In genomic region chr17:81959362-81960129, GRCh38 we compare ENCODE assay signal across 1 cellular context.
TF ChIP-seq lines count a peak whose summit lies in the region.

No MANE protein-coding gene starts in this region.

TF ChIP-seq in HepG2, 621 proteins besides CTCF, POLR2A, EP300 and RAD21 (continued from another document and continues in another):
- no peak for TF ChIP-seq FOXP4 (CRISPR knock-in tag; IDR thresholded peaks at IDR 0.05)
- TF ChIP-seq DR1 (CRISPR knock-in tag; IDR thresholded peaks at IDR 0.05): no peak
- TF ChIP-seq TBX2 (CRISPR knock-in tag; IDR thresholded peaks at IDR 0.05; ENCODE audit: borderline replicate concordance): peak; percentile 12; the same call in 1 of the 2 replicates
- TF ChIP-seq ZNF318 (CRISPR knock-in tag; IDR thresholded peaks at IDR 0.05): no peak
- no peak for TF ChIP-seq ZFP36L1 (CRISPR knock-in tag; IDR thresholded peaks at IDR 0.05)
- TF ChIP-seq BCL6 (CRISPR knock-in tag; IDR thresholded peaks at IDR 0.05): 0 out of 2 replicates have a peak, but pooled peaks have one; percentile 11
- TF ChIP-seq CC2D1A (CRISPR knock-in tag; IDR thresholded peaks at IDR 0.05): no peak
- no peak; the same call in 1 of the 2 replicates for TF ChIP-seq ZNF329 (CRISPR knock-in tag; IDR thresholded peaks at IDR 0.05; ENCODE audit: low read depth)
- no peak for TF ChIP-seq JUND (CRISPR knock-in tag; IDR thresholded peaks at IDR 0.05)
- TF ChIP-seq ATF7-NPFF (CRISPR knock-in tag; IDR thresholded peaks at IDR 0.05; ENCODE audit: low read depth): peak; percentile 70; the same call in 1 of the 2 replicates
- TF ChIP-seq HOXA7 (CRISPR knock-in tag; IDR thresholded peaks at IDR 0.05): no peak
- no peak for TF ChIP-seq ZNF773 (CRISPR knock-in tag; IDR thresholded peaks at IDR 0.05; ENCODE audit: borderline replicate concordance)
- TF ChIP-seq AGO1 (IDR thresholded peaks at IDR 0.05; ENCODE audit: low read depth, low read length, poor library complexity, severe bottlenecking): peak; percentile 8
- no peak for TF ChIP-seq ZSCAN5A (CRISPR knock-in tag; IDR thresholded peaks at IDR 0.05; ENCODE audit: borderline replicate concordance)
- TF ChIP-seq SCMH1 (CRISPR knock-in tag; IDR thresholded peaks at IDR 0.05; ENCODE audit: borderline replicate concordance): no peak
- TF ChIP-seq ZNF430 (CRISPR knock-in tag; IDR thresholded peaks at IDR 0.05): peak; percentile 41; the same call in 1 of the 2 replicates
- no peak for TF ChIP-seq SRSF4 (IDR thresholded peaks at IDR 0.05; ENCODE audit: low read depth, low read length, poor library complexity, severe bottlenecking)
- TF ChIP-seq ZNF354B (CRISPR knock-in tag; IDR thresholded peaks at IDR 0.05): no peak
- TF ChIP-seq MTA1 (CRISPR knock-in tag; IDR thresholded peaks at IDR 0.05; ENCODE audit: borderline replicate concordance): 0 out of 2 replicates have a peak, but pooled peaks have one; percentile 19
- no peak for TF ChIP-seq TERF1 (CRISPR knock-in tag; IDR thresholded peaks at IDR 0.05)
- TF ChIP-seq RORA (CRISPR knock-in tag; IDR thresholded peaks at IDR 0.05): no peak
- 0 out of 2 replicates have a peak, but pooled peaks have one; percentile 14 for TF ChIP-seq BRD4 (CRISPR knock-in tag; IDR thresholded peaks at IDR 0.05)
- no peak for TF ChIP-seq POLR2AphosphoS5 (IDR thresholded peaks at IDR 0.05; ENCODE audit: low read depth, low read length)
- peak; percentile 49; the same call in 1 of the 2 replicates for TF ChIP-seq HIVEP1 (CRISPR knock-in tag; IDR thresholded peaks at IDR 0.05)
- TF ChIP-seq ARHGAP35 (CRISPR knock-in tag; IDR thresholded peaks at IDR 0.05; ENCODE audit: borderline replicate concordance): 0 out of 2 replicates have a peak, but pooled peaks have one; percentile 50
- TF ChIP-seq ZNF670 (CRISPR knock-in tag; IDR thresholded peaks at IDR 0.05; ENCODE audit: borderline replicate concordance): 0 out of 2 replicates have a peak, but pooled peaks have one; percentile 8
- TF ChIP-seq BRF2 (CRISPR knock-in tag; IDR thresholded peaks at IDR 0.05): peak; percentile 60; the same call in 1 of the 2 replicates
- peak; percentile 48; the same call in 1 of the 2 replicates for TF ChIP-seq GABPB1 (CRISPR knock-in tag; IDR thresholded peaks at IDR 0.05)
- TF ChIP-seq CHCHD3 (CRISPR knock-in tag; IDR thresholded peaks at IDR 0.05): peak; percentile 27; the same call in 1 of the 2 replicates
- TF ChIP-seq SMARCE1 (IDR thresholded peaks at IDR 0.05; ENCODE audit: borderline replicate concordance): 0 out of 2 replicates have a peak, but pooled peaks have one; percentile 13
- TF ChIP-seq ZNF205 (CRISPR knock-in tag; IDR thresholded peaks at IDR 0.05): no peak
- TF ChIP-seq ZNF24 (IDR thresholded peaks at IDR 0.05): no peak; the same call in 1 of the 2 replicates
- no peak; the same call in 1 of the 2 replicates for TF ChIP-seq ZNF580 (CRISPR knock-in tag; IDR thresholded peaks at IDR 0.05; ENCODE audit: borderline replicate concordance, low read depth)
- TF ChIP-seq TEF (CRISPR knock-in tag; IDR thresholded peaks at IDR 0.05): 0 out of 2 replicates have a peak, but pooled peaks have one; percentile 1
- TF ChIP-seq KLF15 (CRISPR knock-in tag; IDR thresholded peaks at IDR 0.05; ENCODE audit: borderline replicate concordance): no peak
- no peak; the same call in 1 of the 2 replicates for TF ChIP-seq THAP8 (CRISPR knock-in tag; IDR thresholded peaks at IDR 0.05; ENCODE audit: borderline replicate concordance)
- no peak for TF ChIP-seq ZFP90 (CRISPR knock-in tag; IDR thresholded peaks at IDR 0.05; ENCODE audit: borderline replicate concordance)
- 0 out of 2 replicates have a peak, but pooled peaks have one; percentile 27 for TF ChIP-seq ZNF513 (CRISPR knock-in tag; conservative IDR thresholded peaks at IDR 0.05)
- no peak for TF ChIP-seq CENPBD1 (CRISPR knock-in tag; IDR thresholded peaks at IDR 0.05; ENCODE audit: borderline replicate concordance, low read depth)
- TF ChIP-seq MATR3 (CRISPR knock-in tag; IDR thresholded peaks at IDR 0.05): 0 out of 2 replicates have a peak, but pooled peaks have one; percentile 71
- TF ChIP-seq XRCC5 (optimal IDR thresholded peaks at IDR 0.05; ENCODE audit: low read length): peak; percentile 74
- TF ChIP-seq SMAD9 (CRISPR knock-in tag; IDR thresholded peaks at IDR 0.05): no peak; the same call in 1 of the 2 replicates
- no peak for TF ChIP-seq FOXK1 (CRISPR knock-in tag; IDR thresholded peaks at IDR 0.05; ENCODE audit: borderline replicate concordance, low read depth)
- peak; percentile 67 for TF ChIP-seq MXD1 (CRISPR knock-in tag; IDR thresholded peaks at IDR 0.05)
